8 cellular contexts compared by ENCODE assay signal in genomic region chr9:136631038-136632000, GRCh38. TPM values are rescaled to one million over a fixed set of nuclear protein-coding genes. Genes with fewer than 3 reads are reported as not detected.
DNase-seq lines count a peak whose midpoint lies in the region; ATAC-seq and TF ChIP-seq lines count a peak whose summit lies in the region.

No MANE protein-coding gene starts in this region.

- H3K36me3 ChIP-seq in left lung: no peaks in the 10 kb centered on the region

- H3K4me3 ChIP-seq in left lung: no peak overlapping the region

- peaks cover 4 to 38% of the 10 kb centered on the region in 2 donors for H3K4me1 ChIP-seq in left lung

- peak; percentile 92 for ATAC-seq in left lung
- ATAC-seq in GM19351 (IDR thresholded peaks at IDR 0.05; ENCODE audit: unreplicated experiment): no peak

- TF ChIP-seq CTCF in left lung (IDR thresholded peaks at IDR 0.05): peak; percentile 73 to 93

- H3K27ac ChIP-seq in left lung: no peak overlapping the region

- no peaks in the 10 kb centered on the region for H3K9me3 ChIP-seq in left lung

- DNase-seq in SIG-M5 treated with dmso at 0.1 percent for 504 hours (lab: John Stamatoyannopoulos, UW; ENCODE audit: unreplicated experiment) (peak; percentile 69), SIG-M5 (lab: John Stamatoyannopoulos, UW) (no peak), NCI-H226 (peak; percentile 37), left lung (peak; percentile 77 to 93)
- DNase-seq in activated CD4-positive, alpha-beta T cell treated with anti-CD3 and anti-CD28 coated beads for 1 hour: peak; percentile 71
- peak; percentile 78 for DNase-seq in central memory CD4-positive, alpha-beta T cell
- peak; percentile 62 to 68 for DNase-seq in stimulated activated CD4-positive, alpha-beta T cell treated with anti-CD3 and anti-CD28 coated beads, Interleukin-4, amount 100 ng/mL, for 48 hours (ENCODE audit: low read depth in 2 of 2)

- intact Hi-C loops in left lung (cut with DNase I): loop anchor here in 1 of 2 donors (2.0 kb wide), 1 partner anchor 143 kb away; no protein-coding TSS in a partner anchor

- peaks cover 0 to 26% of the 10 kb centered on the region in 2 donors for H3K27me3 ChIP-seq in left lung

RNA-seq across cellular contexts. Expression of gene EGFL7, which starts 31.4 kb away (rescaled TPM):
- total RNA-seq in left lung: 100 to 1,000 TPM; 105 to 165 TPM

RNA-seq across cellular contexts. Expression of gene AGPAT2, which starts 55.9 kb away (rescaled TPM):
- 100 to 1,000 TPM; 127 to 170 TPM for total RNA-seq in left lung
